In the genomic region with DNA sequence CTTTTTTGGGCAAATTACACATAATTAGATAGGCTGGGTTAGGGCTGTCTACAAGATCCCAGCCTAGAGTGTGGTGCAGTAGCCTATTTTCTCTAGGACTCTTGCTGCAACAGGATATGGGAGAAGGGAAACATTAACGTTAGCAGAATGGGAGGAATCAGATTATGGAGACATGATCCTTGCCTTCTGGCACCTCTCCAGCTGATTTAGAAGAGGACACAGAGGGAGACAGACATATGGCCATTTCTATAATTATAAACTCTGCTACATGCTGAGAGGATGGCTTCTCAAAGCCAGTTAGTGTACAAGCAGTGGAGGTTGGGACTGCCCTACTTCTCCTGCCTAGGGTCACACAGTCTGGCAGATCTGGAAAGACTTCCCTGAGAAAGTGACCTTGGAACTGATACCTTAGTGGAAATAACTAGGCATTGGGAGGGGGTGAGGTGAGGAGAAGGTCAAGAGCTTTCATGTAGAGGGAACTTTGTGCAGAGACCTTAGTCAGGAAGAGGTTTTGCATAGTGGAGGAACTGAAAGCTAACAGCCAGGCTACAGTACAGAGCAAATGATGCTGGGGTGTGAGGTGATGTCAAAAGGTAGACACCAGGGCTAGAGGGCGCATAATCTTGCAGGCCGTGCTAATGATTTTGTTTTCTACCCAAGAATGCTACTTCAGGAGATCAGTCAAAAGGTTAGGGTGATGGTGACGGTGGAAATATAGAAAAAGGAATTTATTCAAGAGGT, we compare ENCODE assay signal across 10 cellular contexts. TPM values are rescaled to one million over a fixed set of nuclear protein-coding genes. Genes with fewer than 3 reads are reported as not detected.
DNase-seq lines count a peak whose midpoint lies in the region; ATAC-seq, FAIRE-seq and TF ChIP-seq lines count a peak whose summit lies in the region.
"Had no signal": no experiment of that assay in that cellular context is flagged by ENCODE, and none has a peak within 500 bp of the region (broad histone marks: within the 10 kb centered on the region; RNA-seq: fewer than 3 reads in every experiment).

No MANE protein-coding gene starts in this region.

- H3K27ac ChIP-seq in KOPT-K1 (ENCODE audit: low read depth, low read length, poor library complexity, severe bottlenecking) (peak overlapping the region; percentile 15), PC-3 (ENCODE audit: low read length) (no peak overlapping the region)
- H3K27ac ChIP-seq: SK-N-MC had no signal

- no peaks in the 10 kb centered on the region for H3K9me2 ChIP-seq in PC-3 (replicated peaks; ENCODE audit: low read length)

- H3K4me2 ChIP-seq in PC-3 (ENCODE audit: low read length) = no peak overlapping the region

- H3K9me3 ChIP-seq in KOPT-K1 (ENCODE audit: insufficient read depth, low read length, poor library complexity, severe bottlenecking) (no peaks in the 10 kb centered on the region), PC-3 (ENCODE audit: low read length) (no peaks in the 10 kb centered on the region)

- H3K36me3 ChIP-seq in KOPT-K1 (ENCODE audit: insufficient read depth, low read length) (no peaks in the 10 kb centered on the region), PC-3 (ENCODE audit: low read depth, low read length) (no peaks in the 10 kb centered on the region)

- BruUV-seq in PC-3 (replicated peaks; lab: Mats Ljungman, UMichigan) = no TSS peak

- TF ChIP-seq CTCF in PC-3 (conservative IDR thresholded peaks at IDR 0.05; ENCODE audit: low read depth, low read length) = no peak

- H3K4me3 ChIP-seq in PC-3 (ENCODE audit: low read length) = no peak overlapping the region
- H3K4me3 ChIP-seq: SK-N-MC had no signal

- intact Hi-C loops in left ventricle myocardium superior (cut with micrococcal nuclease) = no loop called here
- intact Hi-C loops in PC-3 (cut with micrococcal nuclease) = no loop called here
- intact Hi-C loops in Right ventricle myocardium inferior (cut with DNase I) = loop anchor here (5.0 kb wide), 1 partner anchor 37 kb away; no protein-coding TSS in a partner anchor

- peaks cover 50% of the 10 kb centered on the region for H3K4me1 Mint-ChIP-seq in memory B cell

- peaks cover 94% of the 10 kb centered on the region for H3K27me3 ChIP-seq in PC-3 (ENCODE audit: low read length)

- H3K9ac ChIP-seq in PC-3 (ENCODE audit: low read length) = no peak overlapping the region

- DNase-seq in GM18507 (ENCODE audit: extremely low spot score, insufficient read length, low read depth) (no peak), memory B cell (ENCODE audit: low spot score in 2 of 2) (peak; percentile 39 to 61), left ventricle myocardium superior (no peak), PC-3 (no peak), Right ventricle myocardium inferior (ENCODE audit: missing footprints) (no peak)
- DNase-seq in activated CD4-positive, alpha-beta T cell treated with anti-CD3 and anti-CD28 coated beads for 4 hours = no peak

- no peaks in the 10 kb centered on the region for H4K20me1 ChIP-seq in PC-3 (ENCODE audit: low read length)

- H2AFZ ChIP-seq in PC-3 (ENCODE audit: low read length) = no peak overlapping the region

- POLR2A ChIA-PET in PC-3 (lab: Charles Lee; ENCODE audit: unreplicated experiment) = no interaction called here

- H3K4me1 ChIP-seq in PC-3 (ENCODE audit: insufficient read depth, low read length) = no peaks in the 10 kb centered on the region

- H3F3A ChIP-seq in PC-3 (ENCODE audit: low read length, unreplicated experiment) = no peaks in the 10 kb centered on the region

- H3K36me3 Mint-ChIP-seq in memory B cell = peaks cover 20% of the 10 kb centered on the region

- CTCF ChIA-PET in PC-3 (lab: Charles Lee) = no interaction called here

- peak overlapping the region; percentile 88 for H3K27ac Mint-ChIP-seq in memory B cell

- FAIRE-seq in GM18507 (lab: Jason Lieb, UNC) = peak; percentile 92
- FAIRE-seq: colon had no signal

- ATAC-seq in GM21717 (IDR thresholded peaks at IDR 0.05; ENCODE audit: unreplicated experiment) (peak; percentile 93), memory B cell (ENCODE audit: low read depth) (peak; percentile 86), left ventricle myocardium superior (no peak), PC-3 (no peak), Right ventricle myocardium inferior (no peak)

- peak overlapping the region; percentile 86 for H3K4me3 Mint-ChIP-seq in memory B cell

- no peaks in the 10 kb centered on the region for H3K9me3 Mint-ChIP-seq in memory B cell

- no peaks in the 10 kb centered on the region for H3K27me3 Mint-ChIP-seq in memory B cell

- H3K79me2 ChIP-seq in PC-3 (ENCODE audit: low read length) = no peaks in the 10 kb centered on the region

RNA-seq across cellular contexts. Expression of a gene that starts 1.2 kb away (rescaled TPM):
- total RNA-seq in left ventricle myocardium superior = 1.4 TPM
- total RNA-seq in PC-3 (2014; rRNA removed) = not detected in 2 replicates
- 1.5 TPM for total RNA-seq in Right ventricle myocardium inferior

Comparison
In these comparisons a context has a peak if more than half of its experiments do, and no peak if none do; other contexts are left out.
1. DNase-seq: peak in memory B cell (2 of 2); none in GM18507 (single experiment), left ventricle myocardium superior (single experiment), PC-3 (single experiment), activated CD4-positive, alpha-beta T cell treated with anti-CD3 and anti-CD28 coated beads for 4 hours (0 of 2) and Right ventricle myocardium inferior (single experiment).
2. ATAC-seq: peak in GM21717 (single experiment) and memory B cell (single experiment); none in left ventricle myocardium superior (single experiment), PC-3 (single experiment) and Right ventricle myocardium inferior (single experiment).